8 cellular contexts compared by ENCODE assay signal in the genomic region with DNA sequence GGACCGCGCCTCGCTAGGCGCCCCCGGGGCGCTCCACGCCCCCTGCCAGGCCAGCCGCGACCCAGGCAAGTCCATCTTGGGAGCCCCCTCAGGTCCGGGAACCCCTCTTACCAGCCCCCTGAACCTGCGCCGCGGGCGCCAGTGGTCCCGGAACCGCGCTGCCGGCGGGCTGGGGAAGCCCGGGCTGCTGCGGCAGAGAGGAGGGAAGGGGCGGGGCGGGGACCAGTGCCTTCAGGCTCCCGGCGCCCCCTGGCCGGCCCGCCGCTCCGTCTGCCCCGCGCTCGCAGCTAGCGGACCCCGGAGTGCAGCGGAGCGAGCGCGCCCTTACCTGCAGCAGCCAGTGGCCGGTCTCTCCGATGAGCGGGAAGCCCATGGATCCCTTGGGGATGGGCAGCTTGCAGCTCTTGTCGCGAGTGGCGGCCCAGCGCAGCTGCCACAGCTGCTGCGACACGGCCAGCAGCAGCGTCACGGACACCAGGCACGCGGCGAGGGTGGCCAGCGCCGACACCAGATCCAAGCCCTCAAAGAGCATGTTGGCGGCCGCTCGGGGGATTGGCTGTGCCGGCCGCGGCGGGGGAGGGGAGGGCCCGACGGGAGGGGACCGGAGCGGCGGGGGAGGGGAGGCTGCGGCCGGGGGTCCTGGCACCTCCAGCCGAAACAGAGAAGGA. TPM values are rescaled to one million over a fixed set of nuclear protein-coding genes. Genes with fewer than 3 reads are reported as not detected.
DNase-seq lines count a peak whose midpoint lies in the region; ATAC-seq and TF ChIP-seq lines count a peak whose summit lies in the region.

A gene with protein sequence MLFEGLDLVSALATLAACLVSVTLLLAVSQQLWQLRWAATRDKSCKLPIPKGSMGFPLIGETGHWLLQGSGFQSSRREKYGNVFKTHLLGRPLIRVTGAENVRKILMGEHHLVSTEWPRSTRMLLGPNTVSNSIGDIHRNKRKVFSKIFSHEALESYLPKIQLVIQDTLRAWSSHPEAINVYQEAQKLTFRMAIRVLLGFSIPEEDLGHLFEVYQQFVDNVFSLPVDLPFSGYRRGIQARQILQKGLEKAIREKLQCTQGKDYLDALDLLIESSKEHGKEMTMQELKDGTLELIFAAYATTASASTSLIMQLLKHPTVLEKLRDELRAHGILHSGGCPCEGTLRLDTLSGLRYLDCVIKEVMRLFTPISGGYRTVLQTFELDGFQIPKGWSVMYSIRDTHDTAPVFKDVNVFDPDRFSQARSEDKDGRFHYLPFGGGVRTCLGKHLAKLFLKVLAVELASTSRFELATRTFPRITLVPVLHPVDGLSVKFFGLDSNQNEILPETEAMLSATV (minus strand): TSS at position 560 of the 668 bp plus-strand sequence. CDS start 28 bp downstream, at position 532.

- peak within 1 kb of the TSS; percentile 98 for H3K4me2 ChIP-seq in BLaER1

- H3K36me3 Mint-ChIP-seq in chondrocyte (ENCODE audit: low read depth) = peaks cover 3% of the 10 kb centered on the region

- H3K4me1 Mint-ChIP-seq in chondrocyte (ENCODE audit: low read depth) = peaks cover 51% of the 10 kb centered on the region

- H3K9me3 Mint-ChIP-seq in chondrocyte (ENCODE audit: low read depth) = no peaks in the 10 kb centered on the region

- H3K27me3 ChIP-seq in BLaER1 = peaks cover 89% of the 10 kb centered on the region
- H3K27me3 ChIP-seq in MG63 = no peaks in the 10 kb centered on the region
- H3K27me3 ChIP-seq in lung (ENCODE audit: control insufficient read depth, insufficient read depth) = peaks cover 4% of the 10 kb centered on the region
- peaks cover 0 to 61% of the 10 kb centered on the region in 2 donors for H3K27me3 ChIP-seq in tibial artery

- intact Hi-C loops in tibial artery (cut with DNase I; ENCODE audit: low total_unique reads) = loop anchor here (10.0 kb wide), 1 partner anchor 453 kb away; no protein-coding TSS in a partner anchor

- H3K9ac ChIP-seq in BLaER1 = no peak within 1 kb of the TSS

- DNase-seq in MG63 (peak; percentile 54), chondrocyte (ENCODE audit: low spot score) (no peak), lung (ENCODE audit: low spot score) (peak; percentile 27), tibial artery (peak in 1 of 2 donors; percentile 69), foreskin melanocyte (no peak), GM10266 (ENCODE audit: extremely low spot score) (no peak)

- 1 to 2% methylated on average over 57 to 69 of the region's 69 CpGs for WGBS in lung, 2 donors

- peaks cover 43% of the 10 kb centered on the region for H3K27me3 Mint-ChIP-seq in chondrocyte (ENCODE audit: low read depth)

- H3K36me3 ChIP-seq in BLaER1 (no peaks in the 10 kb centered on the region), MG63 (peaks cover 19% of the 10 kb centered on the region), lung (ENCODE audit: control insufficient read depth in 2 of 2, insufficient read depth in 2 of 2, low read length in 2 of 2) (no peaks in the 10 kb centered on the region), tibial artery (no peaks in the 10 kb centered on the region)

- TF ChIP-seq CTCF in chondrocyte (IDR thresholded peaks at IDR 0.05) = peak; percentile 33
- TF ChIP-seq CTCF in lung (IDR thresholded peaks at IDR 0.05; ENCODE audit: control extremely low read depth, extremely low read depth) = no peak
- TF ChIP-seq CTCF in tibial artery (IDR thresholded peaks at IDR 0.05) = no peak
- no peak for TF ChIP-seq CTCF in GM10266 (IDR thresholded peaks at IDR 0.05; ENCODE audit: control insufficient read depth, insufficient read depth, low read depth, missing control alignments)

- H3K4me1 ChIP-seq in BLaER1 (peaks cover 62% of the 10 kb centered on the region), lung (ENCODE audit: control insufficient read depth in 2 of 2, insufficient read depth in 2 of 2, low read length in 2 of 2) (peaks cover 3 to 37% of the 10 kb centered on the region in 2 donors), tibial artery (peaks cover 0 to 76% (median 72%) of the 10 kb centered on the region in 4 donors)

- H3K4me3 ChIP-seq in BLaER1 = peak within 1 kb of the TSS; percentile 65
- H3K4me3 ChIP-seq in MG63 = peak within 1 kb of the TSS; percentile 81
- H3K4me3 ChIP-seq in lung = peak within 1 kb of the TSS; percentile 36
- peak within 1 kb of the TSS; percentile 52 to 58 for H3K4me3 ChIP-seq in tibial artery

- peaks cover 5% of the 10 kb centered on the region; the same call in 1 of the 2 replicates for H3K9me3 ChIP-seq in BLaER1
- H3K9me3 ChIP-seq in MG63 = no peaks in the 10 kb centered on the region
- peaks cover 0 to 6% of the 10 kb centered on the region in 2 donors for H3K9me3 ChIP-seq in lung (ENCODE audit: control insufficient read depth in 2 of 2, insufficient read depth in 1 of 2, low read length in 1 of 2)
- no peaks in the 10 kb centered on the region for H3K9me3 ChIP-seq in tibial artery

- peak within 1 kb of the TSS; percentile 76 for H3K4me3 Mint-ChIP-seq in chondrocyte (ENCODE audit: unreplicated experiment)

- H3K27ac Mint-ChIP-seq in chondrocyte (ENCODE audit: unreplicated experiment) = peak within 1 kb of the TSS; percentile 17

- ATAC-seq in lung (ENCODE audit: insufficient read depth, low FRiP score) (no peak), HG02798 (IDR thresholded peaks at IDR 0.05; ENCODE audit: poor library complexity, unreplicated experiment) (no peak)

- peaks cover 62% of the 10 kb centered on the region for H4K20me1 ChIP-seq in BLaER1

- H3K27ac ChIP-seq in BLaER1 (no peak within 1 kb of the TSS), lung (ENCODE audit: low read depth in 1 of 2, low read length in 1 of 2) (no peak within 1 kb of the TSS), tibial artery (peak within 1 kb of the TSS in 1 of 2 donors; percentile 4)

RNA-seq across cellular contexts. Expression of the gene that starts here (rescaled TPM):
- total RNA-seq in MG63 (2014; rRNA removed; shearing (Covaris generic); ENCODE audit: low replicate concordance) = 5.4 and 10.6 TPM in 2 replicates
- total RNA-seq in chondrocyte = 2.7 to 4.9 TPM (median 4.7 TPM) in 3 replicates
- 1 to 10 TPM; 2.6 to 4.7 TPM for total RNA-seq in lung
- 1 to 10 TPM; 1.1 to 2.2 TPM for polyA plus RNA-seq in lung

Comparison
In these comparisons a context has a peak if more than half of its experiments do, and no peak if none do; other contexts are left out.
1. DNase-seq: peak in MG63 (single experiment) and lung (single experiment); none in chondrocyte (single experiment), foreskin melanocyte (single experiment) and GM10266 (single experiment).
2. Peak in every context shown above with its lines, with median percentiles within 50 percentile points of each other: H3K4me3 ChIP-seq.